In genomic region chr6:30074331-30075093, GRCh38 we compare ENCODE assay signal across 10 cellular contexts. TPM values are rescaled to one million over a fixed set of nuclear protein-coding genes. Genes with fewer than 3 reads are reported as not detected.
DNase-seq lines count a peak whose midpoint lies in the region; ATAC-seq and TF ChIP-seq lines count a peak whose summit lies in the region.
"Had no signal": no experiment of that assay in that cellular context is flagged by ENCODE, and none has a peak within 500 bp of the region (broad histone marks: within the 10 kb centered on the region; RNA-seq: fewer than 3 reads in every experiment).

No MANE protein-coding gene starts in this region.

- H3K79me2 ChIP-seq in trophoblast cell (ENCODE audit: control insufficient read depth, insufficient read depth, low read length, poor library complexity): no peaks in the 10 kb centered on the region

- H4K12ac ChIP-seq in trophoblast cell (ENCODE audit: low read depth, low read length): no peak overlapping the region

- no peak overlapping the region for H2BK120ac ChIP-seq in trophoblast cell (ENCODE audit: insufficient read depth, low read length, poor library complexity)

- H3K27ac ChIP-seq in RWPE2 (ENCODE audit: poor library complexity, severe bottlenecking): peak overlapping the region; percentile 85
- H3K27ac ChIP-seq in trophoblast cell (ENCODE audit: low read depth, low read length): no peak overlapping the region
- H3K27ac ChIP-seq in uterus: no peak overlapping the region
- H3K27ac ChIP-seq: gastroesophageal sphincter had no signal

- TF ChIP-seq POLR2A in uterus (IDR thresholded peaks at IDR 0.05): no peak

- no peak for TF ChIP-seq CTCF in GM20000 (IDR thresholded peaks at IDR 0.05; ENCODE audit: extremely low read depth, missing control alignments)
- TF ChIP-seq CTCF in RWPE2 (IDR thresholded peaks at IDR 0.05; ENCODE audit: poor library complexity, severe bottlenecking): no peak
- TF ChIP-seq CTCF in fibroblast of villous mesenchyme (IDR thresholded peaks at IDR 0.05; ENCODE audit: insufficient read depth, low read depth, low read length): no peak
- TF ChIP-seq CTCF in uterus (IDR thresholded peaks at IDR 0.05): no peak

- H3K4me1 ChIP-seq in RWPE2 (ENCODE audit: insufficient read depth, poor library complexity, severe bottlenecking): peaks cover 15% of the 10 kb centered on the region
- H3K4me1 ChIP-seq in trophoblast cell (ENCODE audit: control insufficient read depth in 1 of 2, insufficient read depth in 2 of 2, low read length in 2 of 2): peaks cover 12 to 15% of the 10 kb centered on the region in 2 experiments
- H3K4me1 ChIP-seq in uterus: peaks cover 0 to 20% of the 10 kb centered on the region in 2 donors

- H3K14ac ChIP-seq in trophoblast cell (ENCODE audit: low read length): no peak overlapping the region

- no peaks in the 10 kb centered on the region for H3K79me1 ChIP-seq in trophoblast cell (ENCODE audit: low read length)

- H2BK5ac ChIP-seq in trophoblast cell (ENCODE audit: low read depth, low read length, poor library complexity): no peak overlapping the region

- H2BK12ac ChIP-seq in trophoblast cell (ENCODE audit: low read length): no peak overlapping the region

- no peak overlapping the region for H3K9ac ChIP-seq in trophoblast cell (ENCODE audit: low read length)

- ATAC-seq in RWPE2 (ENCODE audit: low read depth): peak; percentile 34
- ATAC-seq: gastroesophageal sphincter had no signal

- no peak overlapping the region for H4K8ac ChIP-seq in trophoblast cell (ENCODE audit: low read depth, low read length)

- DNase-seq in GM20000 (ENCODE audit: low spot score) (peak; percentile 26), RWPE2 (ENCODE audit: low spot score) (no peak), fibroblast of villous mesenchyme (ENCODE audit: low read depth) (peak; percentile 8), trophoblast cell (no peak), uterus (no peak), globus pallidus (ENCODE audit: low spot score) (no peak)
- no peak for DNase-seq in stimulated activated naive CD4-positive, alpha-beta T cell treated with Interleukin-2 at 50 U/mL for 16 hours (lab: John Stamatoyannopoulos, UW)
- DNase-seq: stimulated activated CD4-positive, alpha-beta T cell treated with anti-CD3 and anti-CD28 coated beads, Interleukin-4, amount 100 ng/mL, for 24 hours had no signal

- no peaks in the 10 kb centered on the region for H3K27me3 ChIP-seq in RWPE2 (ENCODE audit: insufficient read depth, poor library complexity, severe bottlenecking)
- H3K27me3 ChIP-seq in trophoblast cell (ENCODE audit: insufficient read depth, low read length): peaks cover 67% of the 10 kb centered on the region
- H3K27me3 ChIP-seq in uterus: peaks cover 12 to 20% of the 10 kb centered on the region in 2 donors

- no peak overlapping the region for H2AK5ac ChIP-seq in trophoblast cell (ENCODE audit: low read length)

- H3K23ac ChIP-seq in trophoblast cell (ENCODE audit: low read length): no peak overlapping the region

- no peak overlapping the region for H2AFZ ChIP-seq in trophoblast cell (ENCODE audit: insufficient read depth, low read length, poor library complexity)

- no peak overlapping the region for H3K4ac ChIP-seq in trophoblast cell (ENCODE audit: low read depth, low read length)

- peak overlapping the region; percentile 28 for H3K4me2 ChIP-seq in trophoblast cell (ENCODE audit: low read length)

- H3K4me3 ChIP-seq in RWPE2 (ENCODE audit: severe bottlenecking): peak overlapping the region; percentile 47
- H3K4me3 ChIP-seq in fibroblast of villous mesenchyme (ENCODE audit: low read depth, low read length): peak overlapping the region; percentile 21
- no peak overlapping the region for H3K4me3 ChIP-seq in trophoblast cell (ENCODE audit: low read depth, low read length)
- H3K4me3 ChIP-seq in uterus: peak overlapping the region in 1 of 2 donors; percentile 7

- no peaks in the 10 kb centered on the region for H3K9me3 ChIP-seq in RWPE2 (ENCODE audit: severe bottlenecking)
- peaks cover 2% of the 10 kb centered on the region for H3K9me3 ChIP-seq in trophoblast cell (ENCODE audit: insufficient read depth, low read depth, low read length)
- H3K9me3 ChIP-seq in uterus: no peaks in the 10 kb centered on the region
- H3K9me3 ChIP-seq: gastroesophageal sphincter had no signal

- H3K18ac ChIP-seq in trophoblast cell (ENCODE audit: low read length): no peak overlapping the region

- H4K91ac ChIP-seq in trophoblast cell (ENCODE audit: low read depth, low read length): no peak overlapping the region

- no CpG with 5 or more reads among the region's 37 CpGs for WGBS in trophoblast cell (ENCODE audit: extremely low coverage, insufficient coverage, insufficient read length)

- H3K36me3 ChIP-seq in RWPE2 (ENCODE audit: low read depth) (no peaks in the 10 kb centered on the region; the same call in 1 of the 2 replicates), trophoblast cell (ENCODE audit: control insufficient read depth in 1 of 2, insufficient read depth in 2 of 2, low read length in 2 of 2) (peaks cover 0 to under 1% of the 10 kb centered on the region in 2 experiments), uterus (no peaks in the 10 kb centered on the region)

- intact Hi-C loops in uterus (cut with DNase I; ENCODE audit: low total_unique reads): no loop called here

RNA-seq across cellular contexts. Expression of gene RNF39, which starts 1.1 kb away (rescaled TPM):
- not detected in 2 replicates for total RNA-seq in fibroblast of villous mesenchyme
- polyA plus RNA-seq in trophoblast cell (2013): 0.03 TPM in 1 of 2 replicates, not detected in the other
- total RNA-seq in uterus: under 1 TPM in 2 of 4 donors, not detected in 2; 0.21 to 0.83 TPM
- total RNA-seq: NCI-H460 had no signal

RNA-seq across cellular contexts. Expression of gene PPP1R11, which starts 7.5 kb away (rescaled TPM):
- total RNA-seq in fibroblast of villous mesenchyme: 23.7 and 33.2 TPM in 2 replicates
- polyA plus RNA-seq in trophoblast cell (2013): 44.8 and 45.9 TPM in 2 replicates
- total RNA-seq in uterus: 10 to 100 TPM in 3 of 4 donors, 1 to 10 TPM in 1; 7.9 to 47.9 (median 23.3) TPM

RNA-seq across cellular contexts. Expression of gene POLR1H, which starts 13.4 kb away (rescaled TPM):
- total RNA-seq in fibroblast of villous mesenchyme (20.0 and 20.3 TPM in 2 replicates), uterus (100 to 1,000 TPM in 1 of 4 donors, 10 to 100 TPM in 3; 21.2 to 121 (median 33.4) TPM)
- 29.1 and 29.2 TPM in 2 replicates for polyA plus RNA-seq in trophoblast cell (2013)

RNA-seq across cellular contexts. Expression of gene TRIM31, which starts 38.4 kb away (rescaled TPM):
- not detected in 2 replicates for total RNA-seq in fibroblast of villous mesenchyme
- polyA plus RNA-seq in trophoblast cell (2013): not detected in 2 replicates
- not detected for total RNA-seq in uterus
- total RNA-seq: gastroesophageal sphincter, NCI-H460 had no signal

Comparison
In these comparisons a context has a peak if more than half of its experiments do, and no peak if none do; other contexts are left out.
1. DNase-seq: peak in GM20000 (single experiment) and fibroblast of villous mesenchyme (single experiment); none in RWPE2 (single experiment), trophoblast cell (0 of 2), stimulated activated naive CD4-positive, alpha-beta T cell treated with Interleukin-2 at 50 U/mL for 16 hours (single experiment), uterus (0 of 2) and globus pallidus (single experiment).